Comparison of ENCODE assay signal across 17 cellular contexts in genomic region chr10:123325663-123326175, GRCh38.
DNase-seq lines count a peak whose midpoint lies in the region; ATAC-seq, FAIRE-seq and TF ChIP-seq lines count a peak whose summit lies in the region.
"Had no signal": no experiment of that assay in that cellular context is flagged by ENCODE, and none has a peak within 500 bp of the region (broad histone marks: within the 10 kb centered on the region; RNA-seq: fewer than 3 reads in every experiment).

No MANE protein-coding gene starts in this region.

- no peak overlapping the region for H3K4me3 ChIP-seq in GM12878

- intact Hi-C loops in GM12878 (cut with micrococcal nuclease; ENCODE audit: unreplicated experiment) = loop anchor here (2.0 kb wide), 1 partner anchor 67 kb away; no protein-coding TSS in a partner anchor

- H3K27me3 ChIP-seq in GM12878 (replicated peaks in 1 of 2; ENCODE audit: control insufficient read depth in 2 of 2, insufficient read depth in 2 of 2, low read length in 1 of 2) = no peaks in the 10 kb centered on the region

- peaks cover 12% of the 10 kb centered on the region for H3K27me3 Mint-ChIP-seq in stimulated activated naive CD8-positive, alpha-beta T cell treated with anti-CD3 and anti-CD28 coated beads, Interleukin-15, amount 100 ng/mL, for 72 hours
- no peaks in the 10 kb centered on the region for H3K27me3 Mint-ChIP-seq in nephron progenitor cell (ENCODE audit: low read depth, poor library complexity)

- no peaks in the 10 kb centered on the region for H3K36me3 ChIP-seq in GM12878 (ENCODE audit: control insufficient read depth in 2 of 2, insufficient read depth in 2 of 2, low read length in 1 of 2)

- TF ChIP-seq CTCF in GM12878 (IDR thresholded peaks at IDR 0.05 in 2 of 3, conservative IDR thresholded peaks at IDR 0.05 in 1 of 3; ENCODE audit: control insufficient read depth in 2 of 3, extremely low read depth in 1 of 3, insufficient read depth in 1 of 3, low read depth in 3 of 3, low read length in 3 of 3) (no peak), nephron progenitor cell (IDR thresholded peaks at IDR 0.05) (no peak)

- H3K27ac ChIP-seq in GM12878 (ENCODE audit: control insufficient read depth, insufficient read depth) = no peak overlapping the region

- CTCF ChIA-PET in GM12878 (lab: Yijun Ruan, JAX) = interaction anchor here (1.4 kb wide), 1 partner anchor 229 kb away, joined by 4 read pairs; no protein-coding TSS in a partner anchor

- peaks cover 13% of the 10 kb centered on the region for H3K4me1 Mint-ChIP-seq in stimulated activated naive CD8-positive, alpha-beta T cell treated with anti-CD3 and anti-CD28 coated beads, Interleukin-15, amount 100 ng/mL, for 72 hours
- peaks cover 30% of the 10 kb centered on the region for H3K4me1 Mint-ChIP-seq in nephron progenitor cell
- H3K4me1 Mint-ChIP-seq: B cell had no signal

- TF ChIP-seq POLR2A in GM12878 (IDR thresholded peaks at IDR 0.05; ENCODE audit: low read depth, low read length) = no peak

- no peak for TF ChIP-seq EP300 in GM12878 (IDR thresholded peaks at IDR 0.05; ENCODE audit: borderline replicate concordance in 1 of 2, control insufficient read depth in 1 of 2, low read depth in 2 of 2, low read length in 2 of 2)

- no peaks in the 10 kb centered on the region for H4K20me1 ChIP-seq in GM12878 (ENCODE audit: control insufficient read depth, insufficient read depth)

- H3K4me2 ChIP-seq in GM12878 (ENCODE audit: control insufficient read depth, insufficient read depth) = no peak overlapping the region

- no peak for DNase-seq in stimulated activated naive CD8-positive, alpha-beta T cell treated with anti-CD3 and anti-CD28 coated beads, Interleukin-15, Interleukin-2, amounts not matched to agents 100 U/mL and 50 U/mL, for 24 hours
- DNase-seq in stimulated activated naive CD8-positive, alpha-beta T cell treated with anti-CD3 and anti-CD28 coated beads, Interleukin-15, amount 100 ng/mL, for 72 hours = no peak
- DNase-seq in GM12878 (ENCODE audit: low read depth, low spot score) (no peak), nephron progenitor cell (no peak)
- DNase-seq in activated CD4-positive, alpha-beta T cell treated with anti-CD3 and anti-CD28 coated beads, Interleukin-2, amount 50 U/mL, for 48 hours = no peak
- DNase-seq: C1 segment of cervical spinal cord; Calu3; CD4-positive, alpha-beta T cell; DMS 273 treated with DMSO at 0.1 percent for 48 hours; HCEC 1CT; HFFc6; IMR-90 had no signal

- H3K4me1 ChIP-seq in GM12878 (ENCODE audit: control insufficient read depth, insufficient read depth, low read length) = peaks cover 48% of the 10 kb centered on the region

- WGBS in GM12878 (ENCODE audit: insufficient coverage, insufficient replicate concordance, low lambda C conversion rate, missing lambda C conversion rate) = 94% methylated on average over 2 of the region's 2 CpGs

- no peak overlapping the region for H2AFZ ChIP-seq in GM12878 (ENCODE audit: control insufficient read depth, low read depth, low read length)

- no peak for TF ChIP-seq RAD21 in GM12878 (IDR thresholded peaks at IDR 0.05; ENCODE audit: insufficient read depth, low read depth, low read length)

- RAD21 ChIA-PET in GM12878 (lab: Charles Lee; ENCODE audit: unreplicated experiment) = no interaction called here

- H3K27ac Mint-ChIP-seq in stimulated activated naive CD8-positive, alpha-beta T cell treated with anti-CD3 and anti-CD28 coated beads, Interleukin-15, amount 100 ng/mL, for 72 hours = peak overlapping the region in 1 of 2 donors; percentile 6
- peak overlapping the region; percentile 68 for H3K27ac Mint-ChIP-seq in nephron progenitor cell
- H3K27ac Mint-ChIP-seq: B cell; CD4-positive, alpha-beta T cell; HFFc6 had no signal

- no peak for FAIRE-seq in GM12878 (lab: Jason Lieb, UNC)
- FAIRE-seq: A204.1, GM19239 had no signal

- H3K79me2 ChIP-seq in GM12878 (ENCODE audit: control insufficient read depth, insufficient read depth, low read length) = no peaks in the 10 kb centered on the region

- POLR2A ChIA-PET in GM12878 (lab: Charles Lee) = no interaction called here

- in situ Hi-C loops in GM12878 (cut with MboI) = no loop called here

- SMC1A ChIA-PET in GM12878 (lab: Charles Lee; ENCODE audit: uncharacterized antibody, unreplicated experiment) = interaction anchor here (1.1 kb wide), 1 partner anchor 158 kb away, joined by 3 read pairs; no protein-coding TSS in a partner anchor

- ATAC-seq in stimulated activated naive CD8-positive, alpha-beta T cell treated with anti-CD3 and anti-CD28 coated beads, Interleukin-15, Interleukin-2, amounts not matched to agents 100 U/mL and 50 U/mL, for 24 hours = peak; percentile 58
- no peak for ATAC-seq in stimulated activated naive CD8-positive, alpha-beta T cell treated with anti-CD3 and anti-CD28 coated beads, Interleukin-15, amount 100 ng/mL, for 72 hours
- ATAC-seq in GM12878 = no peak
- ATAC-seq in HG02938 (IDR thresholded peaks at IDR 0.05; ENCODE audit: unreplicated experiment) = no peak
- ATAC-seq in GM18858 (IDR thresholded peaks at IDR 0.05; ENCODE audit: unreplicated experiment) = no peak

- BruUV-seq in GM12878 (replicated peaks; lab: Mats Ljungman, UMichigan) = no TSS peak

- peaks cover 8% of the 10 kb centered on the region; the same call in 2 of the 3 replicates for H3K9me3 ChIP-seq in GM12878 (replicated peaks; ENCODE audit: control insufficient read depth, insufficient read depth, low read length)

- H3K9ac ChIP-seq in GM12878 (ENCODE audit: control insufficient read depth, insufficient read depth, low read length) = no peak overlapping the region

- H3K9me3 Mint-ChIP-seq in stimulated activated naive CD8-positive, alpha-beta T cell treated with anti-CD3 and anti-CD28 coated beads, Interleukin-15, amount 100 ng/mL, for 72 hours = peaks cover 11 to 15% of the 10 kb centered on the region in 2 donors
- peaks cover 12% of the 10 kb centered on the region for H3K9me3 Mint-ChIP-seq in nephron progenitor cell

- H3K4me3 Mint-ChIP-seq in stimulated activated naive CD8-positive, alpha-beta T cell treated with anti-CD3 and anti-CD28 coated beads, Interleukin-15, amount 100 ng/mL, for 72 hours = no peak overlapping the region
- H3K4me3 Mint-ChIP-seq in nephron progenitor cell = no peak overlapping the region
- H3K4me3 Mint-ChIP-seq: B cell; CD4-positive, alpha-beta T cell; HFFc6 had no signal

- peaks cover 15% of the 10 kb centered on the region for H3K36me3 Mint-ChIP-seq in nephron progenitor cell (ENCODE audit: low read depth)

TF ChIP-seq in GM12878, 131 proteins besides CTCF, POLR2A, EP300 and RAD21 (continues in another document):
- TF ChIP-seq RUNX3 (IDR thresholded peaks at IDR 0.05; ENCODE audit: low read length) = 0 out of 2 replicates have a peak, but pooled peaks have one; percentile 7
- no peak for TF ChIP-seq ZBTB4 (CRISPR knock-in tag; IDR thresholded peaks at IDR 0.05)
- no peak for TF ChIP-seq PRDM15 (CRISPR knock-in tag; IDR thresholded peaks at IDR 0.05)
